In the genomic region with DNA sequence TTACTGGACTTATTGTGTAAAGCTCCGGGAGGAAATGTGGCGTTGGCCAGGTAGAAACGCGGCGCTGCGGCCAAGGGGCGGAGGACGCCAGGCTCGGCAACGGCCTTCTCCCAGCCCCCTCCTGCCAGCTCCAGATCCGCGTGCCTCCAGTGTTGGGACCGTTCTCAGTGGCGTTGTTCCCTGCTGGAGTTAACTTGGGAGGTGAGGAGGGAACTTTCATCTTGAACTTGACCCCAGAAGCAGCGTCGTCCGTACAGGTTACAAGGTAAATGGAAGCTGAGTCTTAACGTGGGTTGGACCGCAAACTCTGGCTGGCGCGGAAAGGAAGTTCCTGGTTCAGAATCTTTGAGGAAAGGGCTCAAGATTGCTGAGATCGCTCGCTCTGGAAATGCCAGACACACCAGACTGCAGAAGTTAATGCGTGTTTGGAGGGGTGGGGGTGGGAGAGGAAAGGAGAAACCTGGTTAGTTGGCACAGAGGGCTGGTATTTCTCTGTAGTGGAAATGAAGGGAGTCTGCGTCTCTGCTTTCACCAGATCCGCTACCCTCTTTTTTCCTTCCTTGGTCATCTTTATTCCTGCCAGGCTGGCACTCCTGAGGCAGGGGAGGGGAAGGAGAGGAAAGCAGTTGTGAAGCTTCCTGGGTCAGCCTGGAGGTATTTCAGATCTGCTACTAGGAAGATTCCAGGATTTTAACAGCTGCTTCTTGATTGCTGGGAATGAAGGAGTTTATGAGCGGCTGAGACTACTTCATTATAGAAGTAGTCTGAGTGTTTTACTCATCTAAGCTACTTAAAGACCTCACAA, we compare ENCODE assay signal across 7 cellular contexts. TPM values are rescaled to one million over a fixed set of nuclear protein-coding genes. Genes with fewer than 3 reads are reported as not detected.
DNase-seq lines count a peak whose midpoint lies in the region; ATAC-seq and TF ChIP-seq lines count a peak whose summit lies in the region.

No MANE protein-coding gene starts in this region.

- H3K27ac Mint-ChIP-seq in stimulated activated naive CD8-positive, alpha-beta T cell treated with anti-CD3 and anti-CD28 coated beads, Interleukin-15, amount 100 ng/mL, for 72 hours, result peak overlapping the region; percentile 63 to 66

- no peaks in the 10 kb centered on the region for H3K36me3 ChIP-seq in GM06990 (ENCODE audit: control insufficient read depth, insufficient read depth, low read length)
- no peaks in the 10 kb centered on the region for H3K36me3 ChIP-seq in left lung

- H3K9me3 ChIP-seq in left lung, result no peaks in the 10 kb centered on the region

- H3K27me3 Mint-ChIP-seq in stimulated activated naive CD8-positive, alpha-beta T cell treated with anti-CD3 and anti-CD28 coated beads, Interleukin-15, amount 100 ng/mL, for 72 hours, result peaks cover 76% of the 10 kb centered on the region

- peak overlapping the region; percentile 85 to 91 for H3K4me3 Mint-ChIP-seq in stimulated activated naive CD8-positive, alpha-beta T cell treated with anti-CD3 and anti-CD28 coated beads, Interleukin-15, amount 100 ng/mL, for 72 hours

- DNase-seq in GM06990 (ENCODE audit: extremely low read depth, insufficient read length) (peak; percentile 26), NCI-H526 treated with DMSO at 0.1 percent for 48 hours (lab: John Stamatoyannopoulos, UW) (peak; percentile 33), left lung (peak; percentile 42 to 84)
- no peak for DNase-seq in stimulated activated naive CD8-positive, alpha-beta T cell treated with anti-CD3 and anti-CD28 coated beads, Interleukin-15, amount 100 ng/mL, for 72 hours

- peak overlapping the region; percentile 74 for H3K4me3 ChIP-seq in GM06990 (replicated peaks; ENCODE audit: low read depth, low read length)
- H3K4me3 ChIP-seq in left lung, result peak overlapping the region; percentile 77 to 86

- no peak for TF ChIP-seq CTCF in GM06990 (IDR thresholded peaks at IDR 0.05; ENCODE audit: insufficient read depth, low read length, poor library complexity, severe bottlenecking)
- TF ChIP-seq CTCF in left lung (IDR thresholded peaks at IDR 0.05), result no peak

- ATAC-seq in left lung (peak; percentile 22), HG02642 (IDR thresholded peaks at IDR 0.05; ENCODE audit: poor library complexity, unreplicated experiment) (no peak), GM18873 (IDR thresholded peaks at IDR 0.05; ENCODE audit: low FRiP score, unreplicated experiment) (no peak)
- no peak for ATAC-seq in stimulated activated naive CD8-positive, alpha-beta T cell treated with anti-CD3 and anti-CD28 coated beads, Interleukin-15, amount 100 ng/mL, for 72 hours

- peak overlapping the region; percentile 42 for H3K27ac ChIP-seq in cingulate gyrus (ENCODE audit: low read depth, low read length)
- H3K27ac ChIP-seq in left lung, result peak overlapping the region; percentile 89 to 93

- H3K4me1 ChIP-seq in left lung, result peaks cover 25 to 42% of the 10 kb centered on the region in 2 donors

- H3K9me3 Mint-ChIP-seq in stimulated activated naive CD8-positive, alpha-beta T cell treated with anti-CD3 and anti-CD28 coated beads, Interleukin-15, amount 100 ng/mL, for 72 hours, result no peaks in the 10 kb centered on the region

- H3K27me3 ChIP-seq in GM06990 (replicated peaks; ENCODE audit: control insufficient read depth, insufficient read depth, low read length) (no peaks in the 10 kb centered on the region), left lung (peaks cover 0 to 36% of the 10 kb centered on the region in 2 donors)

- intact Hi-C loops in left lung (cut with DNase I), result no loop called here

- peaks cover 14% of the 10 kb centered on the region for H3K4me1 Mint-ChIP-seq in stimulated activated naive CD8-positive, alpha-beta T cell treated with anti-CD3 and anti-CD28 coated beads, Interleukin-15, amount 100 ng/mL, for 72 hours

RNA-seq across cellular contexts. Expression of a gene that starts 1.5 kb away (rescaled TPM):
- 10 to 100 TPM; 40.1 to 53.5 TPM for total RNA-seq in left lung

Comparison
In these comparisons a context has a peak if more than half of its experiments do, and no peak if none do; other contexts are left out.
1. DNase-seq: peak in GM06990 (single experiment), NCI-H526 treated with DMSO at 0.1 percent for 48 hours (single experiment) and left lung (2 of 2); none in stimulated activated naive CD8-positive, alpha-beta T cell treated with anti-CD3 and anti-CD28 coated beads, Interleukin-15, amount 100 ng/mL, for 72 hours (0 of 2).